In the genomic region with DNA sequence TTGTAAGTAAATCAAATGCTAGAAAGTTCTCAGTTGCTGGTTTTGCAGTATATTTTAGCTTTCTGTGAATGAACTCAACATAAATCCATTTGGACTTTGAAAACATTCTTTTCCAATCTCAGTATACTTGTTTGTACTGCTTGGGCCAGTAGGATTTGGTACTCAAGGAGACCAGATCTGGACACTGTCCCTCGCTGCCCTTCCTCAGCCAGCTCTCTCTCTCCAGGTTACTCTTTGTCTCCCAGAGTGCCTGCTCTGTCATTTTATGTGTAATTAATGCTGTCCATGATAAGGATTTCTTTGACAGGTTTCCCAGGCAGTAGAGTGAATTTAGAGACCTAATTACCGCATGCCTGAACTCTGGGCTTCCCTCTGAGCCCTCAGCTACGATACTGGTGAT, we compare ENCODE assay signal across 18 cellular contexts.
"Had no signal": no experiment of that assay in that cellular context is flagged by ENCODE, and none has a peak within 500 bp of the region (broad histone marks: within the 10 kb centered on the region; RNA-seq: fewer than 3 reads in every experiment).

No MANE protein-coding gene starts in this region.

- ATAC-seq: esophagus mucosa; gastrocnemius medialis; naive thymus-derived CD4-positive, alpha-beta T cell; psoas muscle; sciatic nerve; stimulated activated naive B cell treated with anti-CD40 and anti-IgM and Interleukin-4, amounts not matched to agents 10 μg/mL and 1 μg/mL and 100 μg/mL, for 72 hours; stimulated activated naive CD8-positive, alpha-beta T cell treated with anti-CD3 and anti-CD28 coated beads, Interleukin-15, amount 100 ng/mL, for 72 hours had no signal

- H3K27me3 ChIP-seq: gastrocnemius medialis, thyroid gland, upper lobe of left lung, uterus had no signal

- H3K4me3 ChIP-seq: gastrocnemius medialis, psoas muscle, thyroid gland, upper lobe of left lung, uterus had no signal

- DNase-seq: effector memory CD4-positive, alpha-beta T cell; gastrocnemius medialis; immature natural killer cell; mesendoderm; naive thymus-derived CD4-positive, alpha-beta T cell; nephron progenitor cell; psoas muscle; retina; stimulated activated CD4-positive, alpha-beta T cell treated with anti-CD3 and anti-CD28 coated beads, Interleukin-2, amount 100 ng/mL, for 24 hours; stimulated activated CD4-positive, alpha-beta T cell treated with anti-CD3 and anti-CD28 coated beads, Interleukin-4, amount 100 ng/mL, for 4 hours; stimulated activated naive B cell treated with anti-CD40 and anti-IgM and Interleukin-4, amounts not matched to agents 10 μg/mL and 1 μg/mL and 100 μg/mL, for 72 hours; stimulated activated naive CD8-positive, alpha-beta T cell treated with anti-CD3 and anti-CD28 coated beads, Interleukin-15, amount 100 ng/mL, for 72 hours; substantia nigra; thyroid gland; upper lobe of left lung; uterus had no signal

- H3K4me1 ChIP-seq: upper lobe of left lung, uterus had no signal

- H3K36me3 ChIP-seq: gastrocnemius medialis, thyroid gland, upper lobe of left lung, uterus had no signal

- H3K27ac ChIP-seq: psoas muscle, thyroid gland, upper lobe of left lung, uterus had no signal

- H3K9me3 ChIP-seq: gastrocnemius medialis, psoas muscle, thyroid gland, upper lobe of left lung, uterus had no signal
